In the genomic region with DNA sequence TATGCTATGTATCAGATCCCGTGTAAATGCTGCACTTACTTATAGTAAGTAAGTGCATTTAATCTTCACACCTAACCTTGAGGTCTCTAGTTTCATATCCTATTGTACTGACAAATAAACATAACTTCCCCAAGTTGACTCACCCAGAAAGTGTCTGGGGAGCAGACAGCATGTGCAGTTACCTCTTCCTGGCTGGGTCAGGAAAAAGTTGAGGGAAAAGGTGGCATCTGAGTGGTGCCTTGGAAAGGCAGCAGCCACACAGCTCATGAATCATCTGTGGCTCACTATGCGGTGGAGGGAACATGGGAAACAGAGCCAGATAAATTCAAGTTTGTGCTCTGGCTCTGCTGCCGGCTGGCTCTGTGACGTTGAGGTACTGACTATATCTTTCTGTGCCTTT, we compare ENCODE assay signal across 16 cellular contexts.
DNase-seq lines count a peak whose midpoint lies in the region; FAIRE-seq and TF ChIP-seq lines count a peak whose summit lies in the region.
"Had no signal": no experiment of that assay in that cellular context is flagged by ENCODE, and none has a peak within 500 bp of the region (broad histone marks: within the 10 kb centered on the region; RNA-seq: fewer than 3 reads in every experiment).

No MANE protein-coding gene starts in this region.

- CTCF ChIA-PET in endothelial cell of umbilical vein (lab: Charles Lee): interaction anchor here (0.9 to 1.1 kb wide), 2 partner anchors 13 to 161 kb away, joined by 3 read pairs; no protein-coding TSS in a partner anchor

- FAIRE-seq in endothelial cell of umbilical vein (lab: Jason Lieb, UNC): no peak
- FAIRE-seq: HepG2, islet of Langerhans had no signal

- intact Hi-C loops in endothelial cell of umbilical vein (cut with micrococcal nuclease) (loop anchor here (2.0 to 5.0 kb wide), 2 partner anchors 38 to 134 kb away; no protein-coding TSS in a partner anchor), lower leg skin (cut with DNase I; ENCODE audit: low total_unique reads) (no loop called here)

- POLR2A ChIA-PET in endothelial cell of umbilical vein (lab: Charles Lee): no interaction called here

- TF ChIP-seq POLR2A in endothelial cell of umbilical vein (IDR thresholded peaks at IDR 0.05; ENCODE audit: low read depth, low read length): no peak
- no peak for TF ChIP-seq POLR2A in lower leg skin (IDR thresholded peaks at IDR 0.05)

- BruUV-seq in endothelial cell of umbilical vein (replicated peaks; lab: Mats Ljungman, UMichigan): no TSS peak

- no peak overlapping the region for H3K27ac ChIP-seq in endothelial cell of umbilical vein (ENCODE audit: insufficient read depth, low read depth, low read length)
- H3K27ac ChIP-seq in osteoblast (ENCODE audit: low read depth, low read length): no peak overlapping the region
- H3K27ac ChIP-seq: body of pancreas, C4-2B, ovary had no signal

- H4K20me1 ChIP-seq in endothelial cell of umbilical vein (replicated peaks; ENCODE audit: control insufficient read depth, extremely low read depth, insufficient read depth, low read length) (no peaks in the 10 kb centered on the region), osteoblast (ENCODE audit: insufficient read depth, low read length) (no peaks in the 10 kb centered on the region)

- dilution Hi-C loops in endothelial cell of umbilical vein (cut with MboI; ENCODE audit: extremely low pct_ligation_motif_present, low sequenced_read_pairs): no loop called here

- H3K4me1 ChIP-seq in endothelial cell of umbilical vein (ENCODE audit: control insufficient read depth, extremely low read depth, insufficient read depth, low read length): peaks cover 16% of the 10 kb centered on the region
- H3K4me1 ChIP-seq in osteoblast (ENCODE audit: insufficient read depth, low read length): peaks cover 19% of the 10 kb centered on the region
- H3K4me1 ChIP-seq: body of pancreas had no signal

- H3K9ac ChIP-seq in endothelial cell of umbilical vein (replicated peaks; ENCODE audit: extremely low read depth, insufficient read depth, low read length): no peak overlapping the region

- H3K4me3 ChIP-seq in endothelial cell of umbilical vein (replicated peaks in 1 of 3; ENCODE audit: insufficient read depth in 1 of 3, low read depth in 1 of 3, low read length in 3 of 3) (no peak overlapping the region), osteoblast (ENCODE audit: insufficient read depth, low read length) (no peak overlapping the region), lower leg skin (ENCODE audit: low read depth, poor library complexity, severe bottlenecking) (no peak overlapping the region)
- H3K4me3 ChIP-seq: body of pancreas, ovary had no signal

- no peak overlapping the region for H3K4me2 ChIP-seq in endothelial cell of umbilical vein (ENCODE audit: insufficient read depth, low read length)
- H3K4me2 ChIP-seq in osteoblast (ENCODE audit: insufficient read depth, low read length): peak overlapping the region; percentile 31

- no peak for TF ChIP-seq CTCF in endothelial cell of umbilical vein (IDR thresholded peaks at IDR 0.05; ENCODE audit: extremely low read depth in 1 of 2, insufficient read depth in 1 of 2, low read depth in 1 of 2, low read length in 2 of 2)
- TF ChIP-seq CTCF in osteoblast (IDR thresholded peaks at IDR 0.05; ENCODE audit: extremely low read depth, low read depth, low read length): no peak
- TF ChIP-seq CTCF in lower leg skin (IDR thresholded peaks at IDR 0.05): no peak

- H3K9me3 ChIP-seq in endothelial cell of umbilical vein (replicated peaks; ENCODE audit: control insufficient read depth, insufficient read depth, low read length) (no peaks in the 10 kb centered on the region), osteoblast (ENCODE audit: low read depth, low read length) (no peaks in the 10 kb centered on the region)
- H3K9me3 ChIP-seq: body of pancreas, ovary had no signal

- H3K9me1 ChIP-seq in endothelial cell of umbilical vein (replicated peaks; ENCODE audit: control insufficient read depth, extremely low read depth, insufficient read depth, low read length): no peaks in the 10 kb centered on the region

- H3K79me2 ChIP-seq in endothelial cell of umbilical vein (ENCODE audit: control insufficient read depth, insufficient read depth, low read length) (no peaks in the 10 kb centered on the region), osteoblast (ENCODE audit: insufficient read depth, low read length) (no peaks in the 10 kb centered on the region)

- no peaks in the 10 kb centered on the region for H3K36me3 ChIP-seq in endothelial cell of umbilical vein (ENCODE audit: control insufficient read depth in 2 of 2, extremely low read depth in 1 of 2, insufficient read depth in 2 of 2, low read length in 2 of 2)
- no peaks in the 10 kb centered on the region for H3K36me3 ChIP-seq in osteoblast (ENCODE audit: insufficient read depth, low read length)
- H3K36me3 ChIP-seq: ovary had no signal

- H3K27me3 ChIP-seq in endothelial cell of umbilical vein (ENCODE audit: control insufficient read depth in 2 of 2, insufficient read depth in 2 of 2, low read length in 2 of 2) (no peaks in the 10 kb centered on the region), osteoblast (ENCODE audit: insufficient read depth, low read length) (no peaks in the 10 kb centered on the region)
- H3K27me3 ChIP-seq: body of pancreas, ovary had no signal

- DNase-seq in EH (ENCODE audit: low read depth): peak; percentile 84
- DNase-seq in NCI-H226: peak; percentile 79
- DNase-seq in endothelial cell of umbilical vein (ENCODE audit: low read depth, low spot score): peak; percentile 82
- DNase-seq in osteoblast (ENCODE audit: insufficient read length, low spot score, missing footprints): peak; percentile 76
- no peak for DNase-seq in NCI-H1092 (lab: John Stamatoyannopoulos, UW)
- no peak for DNase-seq in activated naive CD4-positive, alpha-beta T cell treated with anti-CD3 and anti-CD28 coated beads, Interleukin-2, amount 50 U/mL, for 16 hours
- no peak for DNase-seq in NCI-H510A treated with DMSO at 0.1 percent for 48 hours (lab: John Stamatoyannopoulos, UW)
- DNase-seq in lower leg skin (ENCODE audit: low spot score in 2 of 2): no peak
- DNase-seq: activated gamma-delta T cell treated with Interleukin-2 at 50 U/mL for 16 hours; body of pancreas; NCI-H1048; NK-92 treated with Interleukin-12 subunit alpha and Interleukin-12 subunit beta, amount 100 ng/mL, for 24 hours; ovary had no signal

- WGBS in lower leg skin, 2 donors: 72 to 79% methylated on average over 4 of the region's 4 CpGs

- H2AFZ ChIP-seq in endothelial cell of umbilical vein (ENCODE audit: low read depth, low read length) (no peak overlapping the region), osteoblast (ENCODE audit: low read length) (no peak overlapping the region)

TF ChIP-seq in endothelial cell of umbilical vein, 7 proteins besides CTCF, POLR2A, EP300 and RAD21:
- no peak for TF ChIP-seq MYC (IDR thresholded peaks at IDR 0.05; ENCODE audit: low read depth, low read length)
- peak; percentile 99 for TF ChIP-seq FOS (IDR thresholded peaks at IDR 0.05; ENCODE audit: borderline replicate concordance, insufficient read depth, low read length)
- peak; percentile 67 for TF ChIP-seq POLR2AphosphoS5 (IDR thresholded peaks at IDR 0.05; ENCODE audit: insufficient read depth, low read depth, low read length)
- TF ChIP-seq GATA2 (IDR thresholded peaks at IDR 0.05; ENCODE audit: insufficient read depth, insufficient read length, low read depth, low read length): peak; percentile 65
- no peak for TF ChIP-seq EZH2 (IDR thresholded peaks at IDR 0.05; ENCODE audit: borderline replicate concordance, low read depth, low read length, severe bottlenecking)

Comparison
In these comparisons a context has a peak if more than half of its experiments do, and no peak if none do; other contexts are left out.
1. DNase-seq: peak in EH (single experiment), NCI-H226 (single experiment), endothelial cell of umbilical vein (single experiment) and osteoblast (single experiment); none in NCI-H1092 (single experiment), activated naive CD4-positive, alpha-beta T cell treated with anti-CD3 and anti-CD28 coated beads, Interleukin-2, amount 50 U/mL, for 16 hours (single experiment), NCI-H510A treated with DMSO at 0.1 percent for 48 hours (single experiment) and lower leg skin (0 of 2).